Comparison of ENCODE assay signal across 17 cellular contexts in the genomic region with DNA sequence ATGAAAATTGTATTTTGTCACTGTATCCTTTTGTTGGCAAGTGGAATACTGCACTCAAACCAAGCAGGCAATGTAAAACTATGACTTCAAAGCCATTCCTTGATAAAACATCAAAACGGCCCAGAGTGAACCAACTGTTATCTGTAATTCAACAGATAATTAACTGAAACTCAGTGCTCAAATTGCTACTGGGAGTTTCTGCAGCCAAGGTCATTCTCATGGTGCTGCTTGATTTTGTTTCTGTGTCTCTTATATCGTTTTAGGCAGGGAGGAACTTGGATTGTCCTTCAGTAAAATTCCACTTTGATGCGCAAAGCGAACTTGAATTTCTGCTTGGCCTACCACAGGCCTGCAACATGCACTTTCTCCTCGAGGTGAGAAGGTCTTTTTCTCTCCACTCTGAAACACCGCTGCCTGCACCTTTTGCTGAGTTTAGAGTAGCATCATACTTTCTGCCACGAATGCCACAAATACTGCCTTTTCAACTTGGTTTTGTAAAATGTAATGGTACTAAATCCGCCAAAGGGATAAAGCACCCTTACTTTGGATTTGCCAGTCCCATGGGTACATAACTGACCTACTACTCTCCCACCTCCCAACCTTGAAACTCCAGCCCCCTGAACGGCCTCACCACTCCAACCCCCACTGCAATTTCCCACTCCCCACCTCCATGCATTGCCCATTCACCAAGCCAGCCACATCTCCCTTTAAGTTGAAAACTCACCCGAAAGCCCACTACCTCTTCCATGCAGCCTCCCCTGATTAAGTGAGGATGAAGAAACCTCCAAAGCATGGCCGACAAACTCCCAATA.
DNase-seq lines count a peak whose midpoint lies in the region; ATAC-seq and TF ChIP-seq lines count a peak whose summit lies in the region.
"Had no signal": no experiment of that assay in that cellular context is flagged by ENCODE, and none has a peak within 500 bp of the region (broad histone marks: within the 10 kb centered on the region; RNA-seq: fewer than 3 reads in every experiment).

No MANE protein-coding gene starts in this region.

- H3K36me3 Mint-ChIP-seq in Caco-2 (ENCODE audit: insufficient read depth, unreplicated experiment), result peaks cover 41% of the 10 kb centered on the region
- peaks cover 4% of the 10 kb centered on the region for H3K36me3 Mint-ChIP-seq in activated naive CD8-positive, alpha-beta T cell treated with anti-CD3 and anti-CD28 coated beads, Interleukin-2, amount 50 U/mL, for 24 hours (ENCODE audit: low read depth)
- H3K36me3 Mint-ChIP-seq in naive thymus-derived CD4-positive, alpha-beta T cell, result no peaks in the 10 kb centered on the region
- H3K36me3 Mint-ChIP-seq in stimulated activated naive B cell treated with anti-CD40 and anti-IgM and Interleukin-4, amounts not matched to agents 10 μg/mL and 1 μg/mL and 100 μg/mL, for 72 hours, result no peaks in the 10 kb centered on the region
- H3K36me3 Mint-ChIP-seq: CD8-positive, alpha-beta T cell had no signal

- H3K4me1 ChIP-seq in Caco-2, result peaks cover 64% of the 10 kb centered on the region
- peaks cover 39% of the 10 kb centered on the region; the same call in 1 of the 2 replicates for H3K4me1 ChIP-seq in HUES6 (ENCODE audit: control insufficient read depth, insufficient read depth, low read length)
- no peaks in the 10 kb centered on the region for H3K4me1 ChIP-seq in naive thymus-derived CD4-positive, alpha-beta T cell (ENCODE audit: control insufficient read depth in 2 of 2, insufficient read depth in 2 of 2, low read length in 2 of 2)
- H3K4me1 ChIP-seq in GM23248 (ENCODE audit: insufficient read depth), result peaks cover 27% of the 10 kb centered on the region

- peaks cover 49% of the 10 kb centered on the region for H3K4me1 Mint-ChIP-seq in Caco-2 (ENCODE audit: low read depth, unreplicated experiment)
- H3K4me1 Mint-ChIP-seq in activated naive CD8-positive, alpha-beta T cell treated with anti-CD3 and anti-CD28 coated beads, Interleukin-2, amount 50 U/mL, for 24 hours, result peaks cover 42% of the 10 kb centered on the region
- peaks cover 0 to 32% (median 0%) of the 10 kb centered on the region in 7 donors for H3K4me1 Mint-ChIP-seq in naive thymus-derived CD4-positive, alpha-beta T cell
- peaks cover 6 to 23% of the 10 kb centered on the region in 2 donors for H3K4me1 Mint-ChIP-seq in stimulated activated naive B cell treated with anti-CD40 and anti-IgM and Interleukin-4, amounts not matched to agents 10 μg/mL and 1 μg/mL and 100 μg/mL, for 72 hours

- CTCF ChIA-PET in Caco-2 (lab: Charles Lee), result interaction anchor here (2.6 kb wide), 1 partner anchor 11 kb away, joined by 31 read pairs; no protein-coding TSS in a partner anchor
- CTCF ChIA-PET in naive thymus-derived CD4-positive, alpha-beta T cell (lab: Charles Lee), result no interaction called here

- BruUV-seq in Caco-2 (replicated peaks; lab: Mats Ljungman, UMichigan), result no TSS peak

- H3K79me2 ChIP-seq in GM23248 (ENCODE audit: insufficient read depth), result no peaks in the 10 kb centered on the region

- H3K27ac ChIP-seq in HUES6 (ENCODE audit: low read depth, low read length) (peak overlapping the region; percentile 35; the same call in 1 of the 2 replicates), GM23248 (no peak overlapping the region)
- H3K27ac ChIP-seq in naive thymus-derived CD4-positive, alpha-beta T cell (ENCODE audit: low read depth, low read length), result peak overlapping the region; percentile 21
- H3K27ac ChIP-seq: SJCRH30, tibial nerve had no signal

- H3K9me3 ChIP-seq in Caco-2, result no peaks in the 10 kb centered on the region; the same call in 1 of the 2 replicates
- H3K9me3 ChIP-seq in HUES6 (ENCODE audit: control insufficient read depth, insufficient read depth, low read depth, low read length), result no peaks in the 10 kb centered on the region
- H3K9me3 ChIP-seq in naive thymus-derived CD4-positive, alpha-beta T cell (ENCODE audit: control insufficient read depth in 2 of 3, low read length in 3 of 3), result no peaks in the 10 kb centered on the region
- no peaks in the 10 kb centered on the region for H3K9me3 ChIP-seq in GM23248 (ENCODE audit: low read depth)
- H3K9me3 ChIP-seq: esophagus squamous epithelium, heart right ventricle, MG63, SJCRH30, tibial nerve had no signal

- H2AFZ ChIP-seq in GM23248, result no peak overlapping the region; the same call in 1 of the 2 replicates

- no peak for TF ChIP-seq CTCF in Caco-2 (IDR thresholded peaks at IDR 0.05; ENCODE audit: insufficient read depth in 1 of 2, low read depth in 1 of 2, low read length in 1 of 2, severe bottlenecking in 1 of 2, unreplicated experiment in 1 of 2)

- no peaks in the 10 kb centered on the region for H4K20me1 ChIP-seq in GM23248 (ENCODE audit: insufficient read depth)

- in situ Hi-C loops in GM23248 (cut with MboI), result no loop called here

- POLR2A ChIA-PET in Caco-2 (lab: Charles Lee), result interaction anchor here (1.7 kb wide), 1 partner anchor 11 kb away, joined by 11 read pairs; no protein-coding TSS in a partner anchor
- POLR2A ChIA-PET in naive thymus-derived CD4-positive, alpha-beta T cell (lab: Charles Lee), result interaction anchor here (0.6 kb wide), 1 partner anchor 192 kb away, joined by 5 read pairs; no protein-coding TSS in a partner anchor

- H3K27me3 ChIP-seq in Caco-2 (replicated peaks; ENCODE audit: control insufficient read depth, insufficient read depth, low read length) (no peaks in the 10 kb centered on the region), HUES6 (ENCODE audit: control insufficient read depth, insufficient read depth, low read length) (no peaks in the 10 kb centered on the region), GM23248 (replicated peaks; ENCODE audit: insufficient read depth) (no peaks in the 10 kb centered on the region)
- H3K27me3 ChIP-seq in naive thymus-derived CD4-positive, alpha-beta T cell (ENCODE audit: control insufficient read depth in 2 of 2, insufficient read depth in 2 of 2, low read length in 2 of 2), result no peaks in the 10 kb centered on the region
- H3K27me3 ChIP-seq: esophagus squamous epithelium, heart right ventricle, MG63, SJCRH30, tibial nerve had no signal

- intact Hi-C loops in Caco-2 (cut with micrococcal nuclease; ENCODE audit: unreplicated experiment), result no loop called here
- intact Hi-C loops in naive thymus-derived CD4-positive, alpha-beta T cell (cut with micrococcal nuclease), result no loop called here

- peaks cover 19% of the 10 kb centered on the region for H3F3A ChIP-seq in GM23248 (ENCODE audit: insufficient read depth)

- H3K9me3 Mint-ChIP-seq in Caco-2 (ENCODE audit: unreplicated experiment), result peaks cover 3% of the 10 kb centered on the region
- H3K9me3 Mint-ChIP-seq in activated naive CD8-positive, alpha-beta T cell treated with anti-CD3 and anti-CD28 coated beads, Interleukin-2, amount 50 U/mL, for 24 hours, result no peaks in the 10 kb centered on the region
- H3K9me3 Mint-ChIP-seq in naive thymus-derived CD4-positive, alpha-beta T cell, result no peaks in the 10 kb centered on the region
- peaks cover 0 to 9% of the 10 kb centered on the region in 2 donors for H3K9me3 Mint-ChIP-seq in stimulated activated naive B cell treated with anti-CD40 and anti-IgM and Interleukin-4, amounts not matched to agents 10 μg/mL and 1 μg/mL and 100 μg/mL, for 72 hours
- H3K9me3 Mint-ChIP-seq: CD8-positive, alpha-beta T cell had no signal

- H3K4me3 ChIP-seq in Caco-2 (ENCODE audit: low read depth, low read length) (no peak overlapping the region), HUES6 (ENCODE audit: low read depth, low read length) (no peak overlapping the region), GM23248 (no peak overlapping the region)
- H3K4me3 ChIP-seq in naive thymus-derived CD4-positive, alpha-beta T cell (ENCODE audit: low read length), result no peak overlapping the region
- H3K4me3 ChIP-seq: esophagus squamous epithelium, heart right ventricle, MG63, SJCRH30, tibial nerve had no signal

- no peak for DNase-seq in Caco-2
- no peak for DNase-seq in activated naive CD8-positive, alpha-beta T cell treated with anti-CD3 and anti-CD28 coated beads, Interleukin-2, amount 50 U/mL, for 24 hours
- DNase-seq in naive thymus-derived CD4-positive, alpha-beta T cell, result no peak
- no peak for DNase-seq in stimulated activated naive B cell treated with anti-CD40 and anti-IgM and Interleukin-4, amounts not matched to agents 10 μg/mL and 1 μg/mL and 100 μg/mL, for 72 hours
- no peak for DNase-seq in NCI-H69 (lab: John Stamatoyannopoulos, UW)
- no peak for DNase-seq in nucleus accumbens (lab: John Stamatoyannopoulos, UW)
- no peak for DNase-seq in GM23248
- DNase-seq: CD8-positive, alpha-beta T cell; esophagus squamous epithelium; heart right ventricle; kidney glomerular epithelial cell; MG63; NCI-H2081 treated with DMSO at 0.1 percent for 48 hours; NCI-H82; SJCRH30 had no signal

- no peak for ATAC-seq in activated naive CD8-positive, alpha-beta T cell treated with anti-CD3 and anti-CD28 coated beads, Interleukin-2, amount 50 U/mL, for 24 hours
- ATAC-seq in naive thymus-derived CD4-positive, alpha-beta T cell, result no peak
- no peak for ATAC-seq in stimulated activated naive B cell treated with anti-CD40 and anti-IgM and Interleukin-4, amounts not matched to agents 10 μg/mL and 1 μg/mL and 100 μg/mL, for 72 hours (replicated peaks)
- ATAC-seq: CD8-positive, alpha-beta T cell; heart right ventricle had no signal

- H3K27me3 Mint-ChIP-seq in Caco-2 (ENCODE audit: insufficient read depth, unreplicated experiment), result no peaks in the 10 kb centered on the region
- no peaks in the 10 kb centered on the region for H3K27me3 Mint-ChIP-seq in activated naive CD8-positive, alpha-beta T cell treated with anti-CD3 and anti-CD28 coated beads, Interleukin-2, amount 50 U/mL, for 24 hours
- no peaks in the 10 kb centered on the region for H3K27me3 Mint-ChIP-seq in naive thymus-derived CD4-positive, alpha-beta T cell
- peaks cover 0 to 5% of the 10 kb centered on the region in 2 donors for H3K27me3 Mint-ChIP-seq in stimulated activated naive B cell treated with anti-CD40 and anti-IgM and Interleukin-4, amounts not matched to agents 10 μg/mL and 1 μg/mL and 100 μg/mL, for 72 hours

- peak overlapping the region; percentile 90 for H3K27ac Mint-ChIP-seq in Caco-2 (ENCODE audit: unreplicated experiment)
- H3K27ac Mint-ChIP-seq in activated naive CD8-positive, alpha-beta T cell treated with anti-CD3 and anti-CD28 coated beads, Interleukin-2, amount 50 U/mL, for 24 hours, result peak overlapping the region; percentile 34
- no peak overlapping the region for H3K27ac Mint-ChIP-seq in naive thymus-derived CD4-positive, alpha-beta T cell
- no peak overlapping the region for H3K27ac Mint-ChIP-seq in stimulated activated naive B cell treated with anti-CD40 and anti-IgM and Interleukin-4, amounts not matched to agents 10 μg/mL and 1 μg/mL and 100 μg/mL, for 72 hours
- H3K27ac Mint-ChIP-seq: CD8-positive, alpha-beta T cell had no signal

- H3K9me2 ChIP-seq in GM23248 (ENCODE audit: insufficient read depth), result no peaks in the 10 kb centered on the region

- WGBS in GM23248 (ENCODE audit: low coverage in 1 of 2, low lambda C conversion rate in 2 of 2, missing lambda C conversion rate in 2 of 2), 2 experiments, result 77 to 78% methylated on average over 11 of the region's 11 CpGs

- no peaks in the 10 kb centered on the region for H3K36me3 ChIP-seq in Caco-2 (ENCODE audit: control insufficient read depth, insufficient read depth, low read length)
- H3K36me3 ChIP-seq in HUES6 (ENCODE audit: control insufficient read depth, insufficient read depth, low read length), result no peaks in the 10 kb centered on the region
- no peaks in the 10 kb centered on the region for H3K36me3 ChIP-seq in naive thymus-derived CD4-positive, alpha-beta T cell (ENCODE audit: control insufficient read depth in 2 of 3, insufficient read depth in 3 of 3, low read length in 3 of 3)
- H3K36me3 ChIP-seq in GM23248 (ENCODE audit: low read depth), result no peaks in the 10 kb centered on the region
- H3K36me3 ChIP-seq: esophagus squamous epithelium, heart right ventricle, MG63, SJCRH30, tibial nerve had no signal

- H3K9ac ChIP-seq in HUES6 (ENCODE audit: low read length), result no peak overlapping the region
- no peak overlapping the region for H3K9ac ChIP-seq in GM23248

- no peak overlapping the region for H3K4me2 ChIP-seq in GM23248 (ENCODE audit: unreplicated experiment)

- peak overlapping the region; percentile 67 for H3K4me3 Mint-ChIP-seq in Caco-2 (ENCODE audit: unreplicated experiment)
- peak overlapping the region; percentile 0 for H3K4me3 Mint-ChIP-seq in activated naive CD8-positive, alpha-beta T cell treated with anti-CD3 and anti-CD28 coated beads, Interleukin-2, amount 50 U/mL, for 24 hours
- H3K4me3 Mint-ChIP-seq in naive thymus-derived CD4-positive, alpha-beta T cell, result no peak overlapping the region
- H3K4me3 Mint-ChIP-seq in stimulated activated naive B cell treated with anti-CD40 and anti-IgM and Interleukin-4, amounts not matched to agents 10 μg/mL and 1 μg/mL and 100 μg/mL, for 72 hours, result no peak overlapping the region
- H3K4me3 Mint-ChIP-seq: CD8-positive, alpha-beta T cell had no signal

Comparison
In these comparisons a context has a peak if more than half of its experiments do, and no peak if none do; other contexts are left out.
1. H3K27ac Mint-ChIP-seq: peak in Caco-2 (single experiment) and activated naive CD8-positive, alpha-beta T cell treated with anti-CD3 and anti-CD28 coated beads, Interleukin-2, amount 50 U/mL, for 24 hours (single experiment); none in naive thymus-derived CD4-positive, alpha-beta T cell (0 of 9) and stimulated activated naive B cell treated with anti-CD40 and anti-IgM and Interleukin-4, amounts not matched to agents 10 μg/mL and 1 μg/mL and 100 μg/mL, for 72 hours (single experiment).
2. H3K4me3 Mint-ChIP-seq: peak in Caco-2 (single experiment) and activated naive CD8-positive, alpha-beta T cell treated with anti-CD3 and anti-CD28 coated beads, Interleukin-2, amount 50 U/mL, for 24 hours (single experiment); none in naive thymus-derived CD4-positive, alpha-beta T cell (0 of 10) and stimulated activated naive B cell treated with anti-CD40 and anti-IgM and Interleukin-4, amounts not matched to agents 10 μg/mL and 1 μg/mL and 100 μg/mL, for 72 hours (0 of 2).